Comparison of ENCODE assay signal across 10 cellular contexts in the genomic region with DNA sequence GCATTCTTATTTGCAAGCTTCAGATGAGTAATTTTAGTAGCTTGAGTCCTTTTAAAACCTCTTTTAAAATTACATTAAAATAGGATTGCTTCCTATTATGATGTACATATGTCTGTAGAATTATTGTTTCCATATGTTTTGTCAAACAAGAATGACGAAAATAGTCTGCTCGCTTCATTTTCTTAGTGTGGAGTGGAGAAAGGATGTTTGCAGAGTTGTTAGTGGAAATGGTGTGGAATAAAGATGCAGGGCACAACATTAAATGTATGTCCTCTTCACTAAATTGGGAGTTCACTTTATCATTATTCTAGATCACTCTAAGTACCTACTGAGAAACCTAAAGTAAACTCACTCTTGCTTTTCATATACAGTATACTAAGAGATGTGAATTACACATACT. TPM values are rescaled to one million over a fixed set of nuclear protein-coding genes. Genes with fewer than 3 reads are reported as not detected.
DNase-seq lines count a peak whose midpoint lies in the region; ATAC-seq and TF ChIP-seq lines count a peak whose summit lies in the region.
"Had no signal": no experiment of that assay in that cellular context is flagged by ENCODE, and none has a peak within 500 bp of the region (broad histone marks: within the 10 kb centered on the region; RNA-seq: fewer than 3 reads in every experiment).

No MANE protein-coding gene starts in this region.

- TF ChIP-seq CTCF in GM23338 (conservative IDR thresholded peaks at IDR 0.05; ENCODE audit: low read depth in 2 of 2) (no peak), spleen (IDR thresholded peaks at IDR 0.05 in 8 of 11, conservative IDR thresholded peaks at IDR 0.05 in 3 of 11) (no peak)

- WGBS in spleen, 5 donors, result 94 to 100% (median 96%) methylated on average over 2 of the region's 2 CpGs
- no CpG with 5 or more reads among the region's 2 CpGs for WGBS in neuronal stem cell (ENCODE audit: extremely low coverage in 2 of 2, insufficient read length in 2 of 2, insufficient replicate concordance in 1 of 2), 2 donors

- H3K36me3 ChIP-seq in GM23338 (ENCODE audit: insufficient read depth), result no peaks in the 10 kb centered on the region
- H3K36me3 ChIP-seq in spleen, result no peaks in the 10 kb centered on the region
- peaks cover 0 to 2% of the 10 kb centered on the region in 2 donors for H3K36me3 ChIP-seq in neuronal stem cell (replicated peaks in 1 of 2; ENCODE audit: control insufficient read depth in 2 of 2, insufficient read depth in 2 of 2, low read length in 2 of 2)

- no peak overlapping the region for H2BK15ac ChIP-seq in neuronal stem cell (ENCODE audit: low read length)

- no peaks in the 10 kb centered on the region for H3K79me1 ChIP-seq in neuronal stem cell (ENCODE audit: low read depth, low read length)

- H3K36me3 Mint-ChIP-seq in GM23338 (ENCODE audit: low read depth) (no peaks in the 10 kb centered on the region), memory B cell (no peaks in the 10 kb centered on the region)
- peaks cover 20% of the 10 kb centered on the region for H3K36me3 Mint-ChIP-seq in activated T-helper 2 cell treated with anti-CD3 and anti-CD28 coated beads, Interferon-gamma antibody, Interleukin-2, Interleukin-4, amounts not matched to agents 10 μg/mL and 5 μg/mL and 100 μg/mL, durations not matched to agents 14 hours and 24 hours and 36 hours (ENCODE audit: low read depth)

- H3K27me3 ChIP-seq in GM23338 (ENCODE audit: insufficient read depth) (peaks cover 77% of the 10 kb centered on the region), spleen (replicated peaks in 1 of 7) (peaks cover 0 to 13% (median 0%) of the 10 kb centered on the region in 7 donors), neuronal stem cell (ENCODE audit: control insufficient read depth in 3 of 3, insufficient read depth in 3 of 3, low read depth in 1 of 3, low read length in 3 of 3) (no peaks in the 10 kb centered on the region)

- no peak overlapping the region for H3K14ac ChIP-seq in neuronal stem cell (ENCODE audit: low read length)

- H4K91ac ChIP-seq in neuronal stem cell (ENCODE audit: low read depth, low read length, poor library complexity), result no peak overlapping the region

- H3K4me3 ChIP-seq in GM23338, result no peak overlapping the region
- peak overlapping the region in 1 of 8 donors; percentile 73 for H3K4me3 ChIP-seq in spleen
- no peak overlapping the region for H3K4me3 ChIP-seq in neuronal stem cell (ENCODE audit: low read length in 2 of 2)

- intact Hi-C loops in activated T-helper 2 cell treated with anti-CD3 and anti-CD28 coated beads, Interferon-gamma antibody, Interleukin-2, Interleukin-4, amounts not matched to agents 10 μg/mL and 5 μg/mL and 100 μg/mL, durations not matched to agents 14 hours and 24 hours and 36 hours (cut with micrococcal nuclease), result loop anchor here (5.0 kb wide), 1 partner anchor 35 kb away; no protein-coding TSS in a partner anchor
- intact Hi-C loops in spleen (cut with DNase I; ENCODE audit: low total_unique reads), result loop anchor here (10.0 kb wide), 1 partner anchor 168 kb away; no protein-coding TSS in a partner anchor

- no peak for DNase-seq in GM23338 (ENCODE audit: low spot score)
- DNase-seq in activated T-helper 2 cell treated with anti-CD3 and anti-CD28 coated beads, Interferon-gamma antibody, Interleukin-2, Interleukin-4, amounts not matched to agents 10 μg/mL and 5 μg/mL and 100 μg/mL, durations not matched to agents 14 hours and 24 hours and 36 hours (ENCODE audit: low spot score), result no peak
- DNase-seq in memory B cell (ENCODE audit: low spot score in 2 of 2), result no peak
- no peak for DNase-seq in spleen
- no peak for DNase-seq in activated CD4-positive, alpha-beta T cell treated with anti-CD3 and anti-CD28 coated beads for 48 hours
- DNase-seq in effector CD8-positive, alpha-beta T cell (lab: John Stamatoyannopoulos, UW), result no peak
- no peak for DNase-seq in neuronal stem cell (ENCODE audit: low spot score)
- no peak for DNase-seq in DMS 273 treated with DMSO at 0.1 percent for 48 hours (lab: John Stamatoyannopoulos, UW)
- DNase-seq: islet precursor cell, NCI-H2081 had no signal

- peaks cover 17% of the 10 kb centered on the region for H3K4me1 Mint-ChIP-seq in GM23338
- H3K4me1 Mint-ChIP-seq in activated T-helper 2 cell treated with anti-CD3 and anti-CD28 coated beads, Interferon-gamma antibody, Interleukin-2, Interleukin-4, amounts not matched to agents 10 μg/mL and 5 μg/mL and 100 μg/mL, durations not matched to agents 14 hours and 24 hours and 36 hours (ENCODE audit: low read depth), result peaks cover 43% of the 10 kb centered on the region
- H3K4me1 Mint-ChIP-seq in memory B cell, result peaks cover 8% of the 10 kb centered on the region

- no peak overlapping the region for H4K8ac ChIP-seq in neuronal stem cell (ENCODE audit: low read depth, low read length)

- peaks cover 47% of the 10 kb centered on the region for H3K27me3 Mint-ChIP-seq in GM23338 (ENCODE audit: insufficient read depth, low read depth, poor library complexity)
- peaks cover 1% of the 10 kb centered on the region for H3K27me3 Mint-ChIP-seq in activated T-helper 2 cell treated with anti-CD3 and anti-CD28 coated beads, Interferon-gamma antibody, Interleukin-2, Interleukin-4, amounts not matched to agents 10 μg/mL and 5 μg/mL and 100 μg/mL, durations not matched to agents 14 hours and 24 hours and 36 hours (ENCODE audit: low read depth)
- no peaks in the 10 kb centered on the region for H3K27me3 Mint-ChIP-seq in memory B cell

- no peak overlapping the region for H2AFZ ChIP-seq in GM23338
- no peak overlapping the region for H2AFZ ChIP-seq in neuronal stem cell (ENCODE audit: low read length)

- H3K4me3 Mint-ChIP-seq in GM23338 (no peak overlapping the region; the same call in 2 of the 3 replicates), memory B cell (no peak overlapping the region)
- H3K4me3 Mint-ChIP-seq in activated T-helper 2 cell treated with anti-CD3 and anti-CD28 coated beads, Interferon-gamma antibody, Interleukin-2, Interleukin-4, amounts not matched to agents 10 μg/mL and 5 μg/mL and 100 μg/mL, durations not matched to agents 14 hours and 24 hours and 36 hours (ENCODE audit: low read depth), result peak overlapping the region; percentile 40

- H3K4ac ChIP-seq in neuronal stem cell (ENCODE audit: low read length), result no peak overlapping the region

- peaks cover 13% of the 10 kb centered on the region for H3F3A ChIP-seq in GM23338 (replicated peaks; ENCODE audit: low read depth)

- H3K9me3 ChIP-seq in spleen, result no peaks in the 10 kb centered on the region
- H3K9me3 ChIP-seq in neuronal stem cell (replicated peaks in 1 of 2; ENCODE audit: control insufficient read depth in 2 of 2, insufficient read depth in 1 of 2, low read depth in 1 of 2, low read length in 2 of 2), result no peaks in the 10 kb centered on the region

- H2BK120ac ChIP-seq in neuronal stem cell (ENCODE audit: low read depth, low read length), result no peak overlapping the region

- TF ChIP-seq POLR2A in spleen (IDR thresholded peaks at IDR 0.05), result no peak

- peaks cover 27% of the 10 kb centered on the region for H3K4me1 ChIP-seq in GM23338 (ENCODE audit: insufficient read depth)
- H3K4me1 ChIP-seq in spleen, result peaks cover 0 to 41% (median 22%) of the 10 kb centered on the region in 6 donors
- peaks cover 0 to 5% of the 10 kb centered on the region in 2 donors for H3K4me1 ChIP-seq in neuronal stem cell (ENCODE audit: control insufficient read depth in 2 of 2, insufficient read depth in 1 of 2, low read depth in 1 of 2, low read length in 2 of 2)

- no peak for ATAC-seq in GM23338
- no peak for ATAC-seq in memory B cell (ENCODE audit: low read depth)

- H3K9me3 Mint-ChIP-seq in GM23338 (no peaks in the 10 kb centered on the region), memory B cell (no peaks in the 10 kb centered on the region)
- H3K9me3 Mint-ChIP-seq in activated T-helper 2 cell treated with anti-CD3 and anti-CD28 coated beads, Interferon-gamma antibody, Interleukin-2, Interleukin-4, amounts not matched to agents 10 μg/mL and 5 μg/mL and 100 μg/mL, durations not matched to agents 14 hours and 24 hours and 36 hours, result no peaks in the 10 kb centered on the region

- peaks cover 9% of the 10 kb centered on the region; the same call in 1 of the 2 replicates for H3K79me2 ChIP-seq in GM23338 (replicated peaks; ENCODE audit: insufficient read depth)

- no peaks in the 10 kb centered on the region for H3K9me2 ChIP-seq in GM23338 (ENCODE audit: insufficient read depth)

- H3K9ac ChIP-seq in neuronal stem cell (ENCODE audit: low read depth, low read length, poor library complexity), result no peak overlapping the region

- no peak overlapping the region for H2AK5ac ChIP-seq in neuronal stem cell (ENCODE audit: low read depth, low read length)

- H2BK5ac ChIP-seq in neuronal stem cell (ENCODE audit: low read length), result no peak overlapping the region

- no peak overlapping the region for H2BK12ac ChIP-seq in neuronal stem cell (ENCODE audit: low read length)

- no peak overlapping the region for H3K18ac ChIP-seq in neuronal stem cell (ENCODE audit: low read length)

- H3K4me2 ChIP-seq in GM23338 (peak overlapping the region; percentile 79; the same call in 1 of the 2 replicates), neuronal stem cell (ENCODE audit: insufficient read depth, low read length, poor library complexity, severe bottlenecking) (no peak overlapping the region)

- no peak overlapping the region for H3K23ac ChIP-seq in neuronal stem cell (ENCODE audit: low read depth, low read length, poor library complexity)

- H3K27ac Mint-ChIP-seq in GM23338 (no peak overlapping the region), memory B cell (peak overlapping the region; percentile 47)
- H3K27ac Mint-ChIP-seq in activated T-helper 2 cell treated with anti-CD3 and anti-CD28 coated beads, Interferon-gamma antibody, Interleukin-2, Interleukin-4, amounts not matched to agents 10 μg/mL and 5 μg/mL and 100 μg/mL, durations not matched to agents 14 hours and 24 hours and 36 hours, result no peak overlapping the region

- H3K27ac ChIP-seq in GM23338 (ENCODE audit: low read depth) (no peak overlapping the region), spleen (peak overlapping the region in 7 of 8 donors; percentile 61 to 88 (median 84)), neuronal stem cell (replicated peaks; ENCODE audit: low read length) (no peak overlapping the region)

- peaks cover 42% of the 10 kb centered on the region for H4K20me1 ChIP-seq in GM23338 (replicated peaks; ENCODE audit: insufficient read depth)

RNA-seq across cellular contexts. Expression of gene CMSS1, which starts 59.5 kb away (rescaled TPM):
- total RNA-seq in GM23338 (2014; rRNA removed; shearing (Covaris generic)), result 34.4 and 39.4 TPM in 2 replicates
- polyA plus RNA-seq in GM23338 (2016; fragmentation: Nextera tagmentation; extraction: Ambion mirVana), result 187 TPM in 2 replicates
- total RNA-seq in activated T-helper 2 cell treated with anti-CD3 and anti-CD28 coated beads, Interferon-gamma antibody, Interleukin-2, Interleukin-4, amounts not matched to agents 10 μg/mL and 5 μg/mL and 100 μg/mL, durations not matched to agents 14 hours and 24 hours and 36 hours, result 138 and 143 TPM in 2 replicates
- 10 to 100 TPM in 6 of 7 donors, 1 to 10 TPM in 1; 6.9 to 25.6 (median 17.9) TPM for total RNA-seq in spleen
- polyA plus RNA-seq in spleen, result 10 to 100 TPM; 23.5 to 30.1 (median 24.5) TPM
- 96.3 TPM for polyA plus RNA-seq in neuronal stem cell (2013, experiment 1 of 2)
- polyA plus RNA-seq in neuronal stem cell (2013, experiment 2 of 2), result 93.1 TPM

Comparison
In these comparisons a context has a peak if more than half of its experiments do, and no peak if none do; other contexts are left out.
1. H3K27ac ChIP-seq: peak in spleen (7 of 8); none in GM23338 (single experiment) and neuronal stem cell (single experiment).